Comparison of ENCODE assay signal across 22 cellular contexts in genomic region chr9:108951578-108951977, GRCh38.
"Had no signal": no experiment of that assay in that cellular context is flagged by ENCODE, and none has a peak within 500 bp of the region (broad histone marks: within the 10 kb centered on the region; RNA-seq: fewer than 3 reads in every experiment).

No MANE protein-coding gene starts in this region.

- H3K4me2 ChIP-seq: hepatocyte had no signal

- H3K79me2 ChIP-seq: hepatocyte had no signal

- H3K27me3 ChIP-seq: esophagus squamous epithelium, gastrocnemius medialis, hepatocyte, ovary, right lobe of liver had no signal

- H3K4me1 ChIP-seq: right lobe of liver had no signal

- H3K9me3 ChIP-seq: esophagus squamous epithelium, gastrocnemius medialis, ovary, right lobe of liver, thoracic aorta had no signal

- H2AFZ ChIP-seq: hepatocyte had no signal

- DNase-seq: activated CD4-positive, alpha-beta T cell treated with anti-CD3 and anti-CD28 coated beads for 36 hours; activated effector memory CD4-positive, alpha-beta T cell treated with Interleukin-2 at 50 U/mL for 16 hours; activated naive CD4-positive, alpha-beta T cell treated with Interleukin-2 at 50 U/mL for 16 hours; activated T-cell treated with anti-CD3 and anti-CD28 coated beads for 4 hours; activated T-cell treated with anti-CD3 and anti-CD28 coated beads, Interleukin-2, amount 50 U/mL, for 72 hours; aorta; esophagus squamous epithelium; gastrocnemius medialis; kidney; left colon; naive thymus-derived CD4-positive, alpha-beta T cell; ovary; right lobe of liver; stimulated activated CD4-positive, alpha-beta T cell treated with anti-CD3 and anti-CD28 coated beads, Interleukin-12 subunit alpha, Interleukin-12 subunit beta, amount 100 ng/mL, for 4 hours; stimulated activated CD4-positive, alpha-beta T cell treated with anti-CD3 and anti-CD28 coated beads, Interleukin-4, amount 100 ng/mL, for 1 hour; T-helper 17 cell; T1000 had no signal

- H3K4me3 ChIP-seq: esophagus squamous epithelium, gastrocnemius medialis, hepatocyte, ovary, right lobe of liver, skin epidermis, thoracic aorta had no signal

- H3K36me3 ChIP-seq: ovary, right lobe of liver, thoracic aorta had no signal

- FAIRE-seq: kidney, urothelium cell line had no signal

- ATAC-seq: activated CD4-positive, alpha-beta T cell treated with anti-CD3 and anti-CD28 coated beads for 36 hours; activated T-cell treated with anti-CD3 and anti-CD28 coated beads, Interleukin-2, amount 50 U/mL, for 72 hours; gastrocnemius medialis; left colon; naive thymus-derived CD4-positive, alpha-beta T cell; right lobe of liver; T-helper 17 cell had no signal

- H3K27ac ChIP-seq: epithelial cell of prostate, esophagus squamous epithelium, gastrocnemius medialis, hepatocyte, ovary, right lobe of liver, skin epidermis, thoracic aorta had no signal
